9 cellular contexts compared by ENCODE assay signal in the genomic region with DNA sequence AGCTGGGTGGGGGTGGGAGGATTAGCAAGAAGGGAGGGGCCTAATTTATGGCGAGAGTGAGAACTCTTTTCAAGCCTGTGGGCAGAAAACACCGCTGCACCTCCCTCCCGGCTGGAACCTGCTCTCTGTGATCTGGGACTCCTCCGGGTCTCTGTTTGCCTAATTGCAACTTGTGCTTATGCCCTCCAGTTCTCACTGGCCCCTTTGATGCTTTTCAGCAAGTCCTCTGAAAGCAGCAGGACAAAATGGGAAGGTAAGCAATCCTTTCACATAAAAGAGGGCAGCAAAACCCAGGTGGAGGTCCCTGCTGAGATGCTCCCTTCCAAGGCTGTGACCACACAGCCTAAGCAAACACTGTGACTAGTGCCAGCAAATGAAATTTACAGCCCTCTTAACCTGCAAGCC.
DNase-seq lines count a peak whose midpoint lies in the region; ATAC-seq and TF ChIP-seq lines count a peak whose summit lies in the region.
"Had no signal": no experiment of that assay in that cellular context is flagged by ENCODE, and none has a peak within 500 bp of the region (broad histone marks: within the 10 kb centered on the region; RNA-seq: fewer than 3 reads in every experiment).

No MANE protein-coding gene starts in this region.

- peak; percentile 75 for ATAC-seq in HCT116
- ATAC-seq in stimulated activated memory B cell treated with anti-CD40 and anti-IgM and Interleukin-4, amounts not matched to agents 10 μg/mL and 1 μg/mL and 100 μg/mL, for 72 hours, result no peak
- ATAC-seq in GM21390 (IDR thresholded peaks at IDR 0.05; ENCODE audit: unreplicated experiment), result no peak

- TF ChIP-seq POLR2A in HCT116 (IDR thresholded peaks at IDR 0.05; ENCODE audit: borderline replicate concordance, extremely low read depth, insufficient read depth, insufficient read length), result no peak

- intact Hi-C loops in HCT116 (cut with micrococcal nuclease) (no loop called here), mammary epithelial cell (cut with micrococcal nuclease) (no loop called here)

- H4K20me1 ChIP-seq in HCT116 (ENCODE audit: insufficient read depth) (no peaks in the 10 kb centered on the region), mammary epithelial cell (ENCODE audit: insufficient read depth, low read length) (no peaks in the 10 kb centered on the region)

- no peaks in the 10 kb centered on the region for H3K36me3 ChIP-seq in HCT116 (ENCODE audit: control insufficient read depth in 1 of 2, insufficient read depth in 2 of 2, low read length in 2 of 2)
- H3K36me3 ChIP-seq in mammary epithelial cell (ENCODE audit: insufficient read depth, low read length), result no peaks in the 10 kb centered on the region

- no peaks in the 10 kb centered on the region for H3K27me3 Mint-ChIP-seq in stimulated activated memory B cell treated with anti-CD40 and anti-IgM and Interleukin-4, amounts not matched to agents 10 μg/mL and 1 μg/mL and 100 μg/mL, for 72 hours

- in situ Hi-C loops in mammary epithelial cell (cut with MboI; ENCODE audit: low sequenced_read_pairs in 2 of 2), result no loop called here

- H3K9me3 Mint-ChIP-seq in stimulated activated memory B cell treated with anti-CD40 and anti-IgM and Interleukin-4, amounts not matched to agents 10 μg/mL and 1 μg/mL and 100 μg/mL, for 72 hours, result no peaks in the 10 kb centered on the region

- dilution Hi-C loops in mammary epithelial cell (cut with HindIII; ENCODE audit: low sequenced_read_pairs), result no loop called here

- H3K36me3 Mint-ChIP-seq in stimulated activated memory B cell treated with anti-CD40 and anti-IgM and Interleukin-4, amounts not matched to agents 10 μg/mL and 1 μg/mL and 100 μg/mL, for 72 hours, result no peaks in the 10 kb centered on the region

- 0% methylated on average over 2 of the region's 4 CpGs for WGBS in mammary epithelial cell (ENCODE audit: low coverage, missing lambda C conversion rate)

- H3K79me2 ChIP-seq in HCT116 (ENCODE audit: insufficient read depth, low read length) (no peaks in the 10 kb centered on the region), mammary epithelial cell (ENCODE audit: insufficient read depth, low read length) (no peaks in the 10 kb centered on the region)

- no peak overlapping the region for H3K27ac Mint-ChIP-seq in stimulated activated memory B cell treated with anti-CD40 and anti-IgM and Interleukin-4, amounts not matched to agents 10 μg/mL and 1 μg/mL and 100 μg/mL, for 72 hours

- peaks cover 7 to 9% of the 10 kb centered on the region in 2 experiments; a peak in 3 of 4 replicates for H3K4me1 ChIP-seq in HCT116 (ENCODE audit: control insufficient read depth in 1 of 2, insufficient read depth in 2 of 2, low read length in 2 of 2)
- peaks cover 9% of the 10 kb centered on the region for H3K4me1 ChIP-seq in mammary epithelial cell (ENCODE audit: insufficient read depth, low read length)

- H3K27ac ChIP-seq in HCT116 (ENCODE audit: low read depth, low read length) (no peak overlapping the region), mammary epithelial cell (ENCODE audit: insufficient read depth, low read depth, low read length) (no peak overlapping the region)

- CTCF ChIA-PET in HCT116 (lab: Charles Lee) (no interaction called here), mammary epithelial cell (lab: Charles Lee; ENCODE audit: low non-redundant PET) (no interaction called here)

- TF ChIP-seq RAD21 in HCT116 (IDR thresholded peaks at IDR 0.05; ENCODE audit: low read depth), result no peak

- no peaks in the 10 kb centered on the region for H3K9me2 ChIP-seq in HCT116 (ENCODE audit: insufficient read depth)

- H3K4me2 ChIP-seq in HCT116 (ENCODE audit: low read length) (0 out of 2 replicates have a peak overlapping the region, but pooled peaks have one; percentile 12), mammary epithelial cell (ENCODE audit: insufficient read depth, low read depth, low read length) (peak overlapping the region; percentile 18)

- no peaks in the 10 kb centered on the region for H3K4me1 Mint-ChIP-seq in stimulated activated memory B cell treated with anti-CD40 and anti-IgM and Interleukin-4, amounts not matched to agents 10 μg/mL and 1 μg/mL and 100 μg/mL, for 72 hours

- BruUV-seq in HCT116 (replicated peaks; lab: Mats Ljungman, UMichigan), result no TSS peak
- no TSS peak for BruUV-seq in mammary epithelial cell (replicated peaks; lab: Mats Ljungman, UMichigan)

- no peaks in the 10 kb centered on the region for H3K27me3 ChIP-seq in HCT116 (ENCODE audit: insufficient read depth, low read length)
- H3K27me3 ChIP-seq in mammary epithelial cell (ENCODE audit: insufficient read depth, low read length), result no peaks in the 10 kb centered on the region

- TF ChIP-seq CTCF in HCT116 (IDR thresholded peaks at IDR 0.05 in 2 of 3, conservative IDR thresholded peaks at IDR 0.05 in 1 of 3; ENCODE audit: borderline replicate concordance in 1 of 3, insufficient read depth in 1 of 3, low read depth in 2 of 3, low read length in 2 of 3) (no peak), mammary epithelial cell (conservative IDR thresholded peaks at IDR 0.05 in 1 of 2, IDR thresholded peaks at IDR 0.05 in 1 of 2; ENCODE audit: extremely low read depth in 1 of 2, insufficient read depth in 1 of 2, low read depth in 1 of 2, low read length in 2 of 2) (no peak)

- H3K9ac ChIP-seq in HCT116 (ENCODE audit: low read length), result no peak overlapping the region
- no peak overlapping the region for H3K9ac ChIP-seq in mammary epithelial cell (ENCODE audit: insufficient read depth, low read length)

- H3K9me3 ChIP-seq in HCT116 (ENCODE audit: control insufficient read depth in 1 of 2, insufficient read depth in 1 of 2, low read depth in 1 of 2, low read length in 2 of 2) (no peaks in the 10 kb centered on the region), mammary epithelial cell (replicated peaks; ENCODE audit: insufficient read depth, low read length) (no peaks in the 10 kb centered on the region)

- no peak for DNase-seq in HCT116 (ENCODE audit: low read depth, low spot score)
- DNase-seq in NCI-H2081 treated with DMSO at 0.1 percent for 48 hours (lab: John Stamatoyannopoulos, UW), result peak; percentile 63
- no peak for DNase-seq in mammary epithelial cell
- peak; percentile 43 for DNase-seq in renal cortical epithelial cell (ENCODE audit: low read depth)
- DNase-seq in HPDE6-E6E7 (ENCODE audit: extremely low spot score), result no peak
- DNase-seq in GOT3 (lab: John Stamatoyannopoulos, UW), result no peak
- DNase-seq: mesenchymal stem cell had no signal

- H3K4me3 ChIP-seq in HCT116 (replicated peaks in 1 of 2; ENCODE audit: low read depth in 1 of 2, low read length in 2 of 2) (no peak overlapping the region), mammary epithelial cell (replicated peaks in 1 of 3; ENCODE audit: insufficient read depth in 1 of 3, low read depth in 2 of 3, low read length in 3 of 3) (no peak overlapping the region)

- RAD21 ChIA-PET in HCT116 (lab: Charles Lee; ENCODE audit: low non-redundant PET in 1 of 2, low total read pairs in 2 of 2, uncharacterized antibody in 2 of 2, unreplicated experiment in 2 of 2), result no interaction called here

- POLR2A ChIA-PET in HCT116 (lab: Charles Lee), result no interaction called here

- H3K4me3 Mint-ChIP-seq in stimulated activated memory B cell treated with anti-CD40 and anti-IgM and Interleukin-4, amounts not matched to agents 10 μg/mL and 1 μg/mL and 100 μg/mL, for 72 hours, result no peak overlapping the region

- H2AFZ ChIP-seq in HCT116 (ENCODE audit: low read depth, low read length, poor library complexity, severe bottlenecking), result no peak overlapping the region
- H2AFZ ChIP-seq in mammary epithelial cell (ENCODE audit: low read depth, low read length), result peak overlapping the region; percentile 75

TF ChIP-seq in HCT116, 20 proteins besides CTCF, POLR2A, EP300 and RAD21 (continues in another document):
- TF ChIP-seq ELF1 (IDR thresholded peaks at IDR 0.05; ENCODE audit: borderline replicate concordance, low read depth), result no peak
- TF ChIP-seq, protein P1, sequence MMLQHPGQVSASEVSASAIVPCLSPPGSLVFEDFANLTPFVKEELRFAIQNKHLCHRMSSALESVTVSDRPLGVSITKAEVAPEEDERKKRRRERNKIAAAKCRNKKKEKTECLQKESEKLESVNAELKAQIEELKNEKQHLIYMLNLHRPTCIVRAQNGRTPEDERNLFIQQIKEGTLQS (IDR thresholded peaks at IDR 0.05), result no peak
- no peak for TF ChIP-seq SRF (IDR thresholded peaks at IDR 0.05; ENCODE audit: low read depth)
- TF ChIP-seq TCF7L2 (IDR thresholded peaks at IDR 0.05; ENCODE audit: borderline replicate concordance, extremely low read depth, insufficient read depth, insufficient read length), result no peak
- TF ChIP-seq, protein P2, sequence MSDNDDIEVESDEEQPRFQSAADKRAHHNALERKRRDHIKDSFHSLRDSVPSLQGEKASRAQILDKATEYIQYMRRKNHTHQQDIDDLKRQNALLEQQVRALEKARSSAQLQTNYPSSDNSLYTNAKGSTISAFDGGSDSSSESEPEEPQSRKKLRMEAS (IDR thresholded peaks at IDR 0.05), result no peak
- TF ChIP-seq SP1 (IDR thresholded peaks at IDR 0.05; ENCODE audit: low read depth), result no peak
- TF ChIP-seq, protein P3, sequence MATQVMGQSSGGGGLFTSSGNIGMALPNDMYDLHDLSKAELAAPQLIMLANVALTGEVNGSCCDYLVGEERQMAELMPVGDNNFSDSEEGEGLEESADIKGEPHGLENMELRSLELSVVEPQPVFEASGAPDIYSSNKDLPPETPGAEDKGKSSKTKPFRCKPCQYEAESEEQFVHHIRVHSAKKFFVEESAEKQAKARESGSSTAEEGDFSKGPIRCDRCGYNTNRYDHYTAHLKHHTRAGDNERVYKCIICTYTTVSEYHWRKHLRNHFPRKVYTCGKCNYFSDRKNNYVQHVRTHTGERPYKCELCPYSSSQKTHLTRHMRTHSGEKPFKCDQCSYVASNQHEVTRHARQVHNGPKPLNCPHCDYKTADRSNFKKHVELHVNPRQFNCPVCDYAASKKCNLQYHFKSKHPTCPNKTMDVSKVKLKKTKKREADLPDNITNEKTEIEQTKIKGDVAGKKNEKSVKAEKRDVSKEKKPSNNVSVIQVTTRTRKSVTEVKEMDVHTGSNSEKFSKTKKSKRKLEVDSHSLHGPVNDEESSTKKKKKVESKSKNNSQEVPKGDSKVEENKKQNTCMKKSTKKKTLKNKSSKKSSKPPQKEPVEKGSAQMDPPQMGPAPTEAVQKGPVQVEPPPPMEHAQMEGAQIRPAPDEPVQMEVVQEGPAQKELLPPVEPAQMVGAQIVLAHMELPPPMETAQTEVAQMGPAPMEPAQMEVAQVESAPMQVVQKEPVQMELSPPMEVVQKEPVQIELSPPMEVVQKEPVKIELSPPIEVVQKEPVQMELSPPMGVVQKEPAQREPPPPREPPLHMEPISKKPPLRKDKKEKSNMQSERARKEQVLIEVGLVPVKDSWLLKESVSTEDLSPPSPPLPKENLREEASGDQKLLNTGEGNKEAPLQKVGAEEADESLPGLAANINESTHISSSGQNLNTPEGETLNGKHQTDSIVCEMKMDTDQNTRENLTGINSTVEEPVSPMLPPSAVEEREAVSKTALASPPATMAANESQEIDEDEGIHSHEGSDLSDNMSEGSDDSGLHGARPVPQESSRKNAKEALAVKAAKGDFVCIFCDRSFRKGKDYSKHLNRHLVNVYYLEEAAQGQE (IDR thresholded peaks at IDR 0.05; ENCODE audit: low read depth), result no peak
- no peak for TF ChIP-seq FOSL1 (IDR thresholded peaks at IDR 0.05; ENCODE audit: low read depth)

Comparison
In these comparisons a context has a peak if more than half of its experiments do, and no peak if none do; other contexts are left out.
1. DNase-seq: peak in NCI-H2081 treated with DMSO at 0.1 percent for 48 hours (single experiment) and renal cortical epithelial cell (single experiment); none in HCT116 (single experiment), mammary epithelial cell (single experiment), HPDE6-E6E7 (single experiment) and GOT3 (single experiment).